Comparison of ENCODE assay signal across 8 cellular contexts in genomic region chr3:192444096-192444790, GRCh38.
A peak's percentile ranks its signal among the peaks of the same experiment; 100 is the strongest.
DNase-seq lines count a peak whose midpoint lies in the region; FAIRE-seq and TF ChIP-seq lines count a peak whose summit lies in the region.

No MANE protein-coding gene starts in this region.

- intact Hi-C loops in activated naive CD4-positive, alpha-beta T cell treated with anti-CD3 and anti-CD28 coated beads for 36 hours (cut with micrococcal nuclease): loop anchor here (1.0 to 10.0 kb wide), 6 partner anchors 256 to 1739 kb away; no protein-coding TSS in a partner anchor

- H3K9me3 Mint-ChIP-seq in activated naive CD4-positive, alpha-beta T cell treated with anti-CD3 and anti-CD28 coated beads for 36 hours: no peaks in the 10 kb centered on the region
- no peaks in the 10 kb centered on the region for H3K9me3 Mint-ChIP-seq in glutamatergic neuron (ENCODE audit: unreplicated experiment)

- H3K27ac ChIP-seq in KMS-11: no peak overlapping the region
- no peak overlapping the region for H3K27ac ChIP-seq in Peyer's patch
- H3K27ac ChIP-seq in parathyroid adenoma: no peak overlapping the region

- H3K9ac ChIP-seq in KMS-11 (no peak overlapping the region), parathyroid adenoma (no peak overlapping the region)

- H3K36me3 Mint-ChIP-seq in activated naive CD4-positive, alpha-beta T cell treated with anti-CD3 and anti-CD28 coated beads for 36 hours (ENCODE audit: low read depth): no peaks in the 10 kb centered on the region
- no peaks in the 10 kb centered on the region for H3K36me3 Mint-ChIP-seq in glutamatergic neuron (ENCODE audit: unreplicated experiment)

- CTCF ChIA-PET in activated naive CD4-positive, alpha-beta T cell treated with anti-CD3 and anti-CD28 coated beads for 36 hours (lab: Charles Lee): interaction anchor here (0.5 to 3.1 kb wide), 33 partner anchors 8 to 1658 kb away, joined by 3 to 15 read pairs (median 3); no protein-coding TSS in a partner anchor

- H3K4me3 ChIP-seq in KMS-11 (IDR thresholded peaks at IDR 0.05; ENCODE audit: insufficient read depth, low read depth, low read length) (no peak overlapping the region), Peyer's patch (no peak overlapping the region), parathyroid adenoma (ENCODE audit: low read depth, low read length) (no peak overlapping the region)

- no peak overlapping the region for H3K27ac Mint-ChIP-seq in activated naive CD4-positive, alpha-beta T cell treated with anti-CD3 and anti-CD28 coated beads for 36 hours
- H3K27ac Mint-ChIP-seq in glutamatergic neuron (ENCODE audit: unreplicated experiment): peak overlapping the region; percentile 81

- DNase-seq in H54 (ENCODE audit: insufficient read length, low spot score) (peak; percentile 49), Peyer's patch (peak; percentile 18 to 68 (median 60)), glutamatergic neuron (peak; percentile 85)
- peak; percentile 69 for DNase-seq in activated naive CD4-positive, alpha-beta T cell treated with anti-CD3 and anti-CD28 coated beads for 36 hours
- no peak for DNase-seq in central memory CD4-positive, alpha-beta T cell

- H3K27me3 ChIP-seq in KMS-11 (ENCODE audit: insufficient read depth, low read depth) (no peaks in the 10 kb centered on the region), Peyer's patch (no peaks in the 10 kb centered on the region), parathyroid adenoma (ENCODE audit: control insufficient read depth, insufficient read depth, low read length) (no peaks in the 10 kb centered on the region)

- TF ChIP-seq POLR2A in H54 (IDR thresholded peaks at IDR 0.05; ENCODE audit: low read depth, low read length) (no peak), Peyer's patch (IDR thresholded peaks at IDR 0.05) (no peak)

- H3K36me3 ChIP-seq in KMS-11 (ENCODE audit: insufficient read depth): no peaks in the 10 kb centered on the region
- H3K36me3 ChIP-seq in Peyer's patch: no peaks in the 10 kb centered on the region
- no peaks in the 10 kb centered on the region for H3K36me3 ChIP-seq in parathyroid adenoma (ENCODE audit: control insufficient read depth, insufficient read depth, low read length)

- H3K79me2 ChIP-seq in KMS-11 (ENCODE audit: insufficient read depth, low read depth) (no peaks in the 10 kb centered on the region), parathyroid adenoma (no peaks in the 10 kb centered on the region)

- H3K9me3 ChIP-seq in Peyer's patch: no peaks in the 10 kb centered on the region
- H3K9me3 ChIP-seq in parathyroid adenoma (ENCODE audit: control insufficient read depth, low read length): no peaks in the 10 kb centered on the region

- H4K20me1 ChIP-seq in KMS-11 (ENCODE audit: insufficient read depth): no peaks in the 10 kb centered on the region

- H3K4me2 ChIP-seq in KMS-11 (no peak overlapping the region), parathyroid adenoma (ENCODE audit: low read length) (no peak overlapping the region)

- H2AFZ ChIP-seq in KMS-11 (ENCODE audit: low read depth): 0 out of 2 replicates have a peak overlapping the region, but pooled peaks have one; percentile 4
- H2AFZ ChIP-seq in parathyroid adenoma: peak overlapping the region; percentile 40

- TF ChIP-seq CTCF in GM12873 (IDR thresholded peaks at IDR 0.05; ENCODE audit: insufficient read depth, low read depth, low read length, missing control alignments): peak; percentile 98
- peak; percentile 99 for TF ChIP-seq CTCF in KMS-11 (conservative IDR thresholded peaks at IDR 0.05; ENCODE audit: low read depth, low read length)
- TF ChIP-seq CTCF in Peyer's patch (IDR thresholded peaks at IDR 0.05): peak; percentile 25 to 86 (median 76)
- TF ChIP-seq CTCF in glutamatergic neuron (IDR thresholded peaks at IDR 0.05; ENCODE audit: partially characterized antibody, unreplicated experiment): peak; percentile 99
- peak; percentile 96 for TF ChIP-seq CTCF in parathyroid adenoma (IDR thresholded peaks at IDR 0.05)

- H3K4me1 Mint-ChIP-seq in activated naive CD4-positive, alpha-beta T cell treated with anti-CD3 and anti-CD28 coated beads for 36 hours (ENCODE audit: low read depth): no peaks in the 10 kb centered on the region
- peaks cover 26% of the 10 kb centered on the region for H3K4me1 Mint-ChIP-seq in glutamatergic neuron (ENCODE audit: low read depth, unreplicated experiment)

- FAIRE-seq in H54 (lab: Jason Lieb, UNC): peak; percentile 99

- peaks cover 34% of the 10 kb centered on the region for H3K27me3 Mint-ChIP-seq in activated naive CD4-positive, alpha-beta T cell treated with anti-CD3 and anti-CD28 coated beads for 36 hours (ENCODE audit: low read depth)
- peaks cover 3% of the 10 kb centered on the region for H3K27me3 Mint-ChIP-seq in glutamatergic neuron (ENCODE audit: unreplicated experiment)

- no peak overlapping the region for H3K4me3 Mint-ChIP-seq in activated naive CD4-positive, alpha-beta T cell treated with anti-CD3 and anti-CD28 coated beads for 36 hours
- no peak overlapping the region for H3K4me3 Mint-ChIP-seq in glutamatergic neuron (ENCODE audit: unreplicated experiment)

- H3K4me1 ChIP-seq in KMS-11 (ENCODE audit: low read depth, poor library complexity, severe bottlenecking) (no peaks in the 10 kb centered on the region), Peyer's patch (no peaks in the 10 kb centered on the region), parathyroid adenoma (no peaks in the 10 kb centered on the region)
